Comparison of ENCODE assay signal across 26 cellular contexts in the genomic region with DNA sequence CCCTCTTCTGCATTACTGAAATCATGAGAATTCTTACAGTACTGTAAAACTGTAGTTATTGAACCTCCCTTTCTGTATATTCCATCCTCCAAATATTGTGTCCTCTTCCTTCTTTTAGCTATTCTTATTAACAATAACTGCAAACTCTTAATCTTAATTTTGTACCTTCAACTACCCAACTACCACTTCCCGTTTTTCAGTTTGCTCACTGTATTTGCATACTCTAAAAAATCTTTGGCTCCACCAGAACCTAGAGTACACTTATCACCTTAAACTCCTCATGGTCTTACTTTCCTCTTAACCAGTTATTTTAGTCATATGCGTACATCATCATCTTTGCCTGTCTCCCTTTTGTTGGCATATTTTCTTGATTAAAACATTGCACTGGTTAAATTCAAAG.
DNase-seq lines count a peak whose midpoint lies in the region; ATAC-seq, FAIRE-seq and TF ChIP-seq lines count a peak whose summit lies in the region.
"Had no signal": no experiment of that assay in that cellular context is flagged by ENCODE, and none has a peak within 500 bp of the region (broad histone marks: within the 10 kb centered on the region; RNA-seq: fewer than 3 reads in every experiment).

No MANE protein-coding gene starts in this region.

- SMC1A ChIA-PET in GM12878 (lab: Charles Lee; ENCODE audit: uncharacterized antibody, unreplicated experiment), result no interaction called here

- H3K4me2 ChIP-seq in GM12878 (ENCODE audit: control insufficient read depth, insufficient read depth), result no peak overlapping the region
- H3K4me2 ChIP-seq: BLaER1 had no signal

- CTCF ChIA-PET in GM12878 (lab: Yijun Ruan, JAX), result no interaction called here

- RAD21 ChIA-PET in GM12878 (lab: Charles Lee; ENCODE audit: unreplicated experiment), result no interaction called here

- no peaks in the 10 kb centered on the region for H3K79me2 ChIP-seq in GM12878 (ENCODE audit: control insufficient read depth, insufficient read depth, low read length)

- no peak overlapping the region for H3K9ac ChIP-seq in GM12878 (ENCODE audit: control insufficient read depth, insufficient read depth, low read length)
- H3K9ac ChIP-seq: BLaER1 had no signal

- peak; percentile 40 for ATAC-seq in HG03342 (IDR thresholded peaks at IDR 0.05; ENCODE audit: unreplicated experiment)
- peak; percentile 30; the same call in 1 of the 3 replicates for ATAC-seq in GM12878
- no peak for ATAC-seq in left ventricle myocardium superior

- no peaks in the 10 kb centered on the region for H3K36me3 ChIP-seq in GM12878 (ENCODE audit: control insufficient read depth in 2 of 2, insufficient read depth in 2 of 2, low read length in 1 of 2)
- H3K36me3 ChIP-seq: BE2C, BLaER1 had no signal

- no peak for TF ChIP-seq CTCF in GM12878 (IDR thresholded peaks at IDR 0.05 in 2 of 3, conservative IDR thresholded peaks at IDR 0.05 in 1 of 3; ENCODE audit: control insufficient read depth in 2 of 3, extremely low read depth in 1 of 3, insufficient read depth in 1 of 3, low read depth in 3 of 3, low read length in 3 of 3)

- no peak overlapping the region for H3K27ac ChIP-seq in GM12878 (ENCODE audit: control insufficient read depth, insufficient read depth)
- H3K27ac ChIP-seq: BLaER1 had no signal

- H3K4me3 ChIP-seq in GM12878, result no peak overlapping the region
- H3K4me3 ChIP-seq: BLaER1 had no signal

- no peaks in the 10 kb centered on the region for H4K20me1 ChIP-seq in GM12878 (ENCODE audit: control insufficient read depth, insufficient read depth)
- H4K20me1 ChIP-seq: BLaER1 had no signal

- H3K4me1 ChIP-seq in GM12878 (ENCODE audit: control insufficient read depth, insufficient read depth, low read length), result no peaks in the 10 kb centered on the region
- H3K4me1 ChIP-seq: BE2C, BLaER1 had no signal

- intact Hi-C loops in GM12878 (cut with micrococcal nuclease; ENCODE audit: unreplicated experiment) (no loop called here), left ventricle myocardium superior (cut with micrococcal nuclease) (no loop called here)

- TF ChIP-seq RAD21 in GM12878 (IDR thresholded peaks at IDR 0.05; ENCODE audit: insufficient read depth, low read depth, low read length), result no peak

- BruUV-seq in GM12878 (replicated peaks; lab: Mats Ljungman, UMichigan), result no TSS peak

- TF ChIP-seq POLR2A in GM12891 (IDR thresholded peaks at IDR 0.05; ENCODE audit: low read depth, low read length) (no peak), GM12878 (IDR thresholded peaks at IDR 0.05; ENCODE audit: low read depth, low read length) (no peak)

- no peak overlapping the region for H2AFZ ChIP-seq in GM12878 (ENCODE audit: control insufficient read depth, low read depth, low read length)

- no peaks in the 10 kb centered on the region for H3K9me3 ChIP-seq in GM12878 (replicated peaks; ENCODE audit: control insufficient read depth, insufficient read depth, low read length)
- H3K9me3 ChIP-seq: BE2C, BLaER1 had no signal

- FAIRE-seq in GM12891 (lab: Jason Lieb, UNC) (no peak), GM19239 (lab: Jason Lieb, UNC) (peak; percentile 11), GM12878 (lab: Jason Lieb, UNC) (no peak)
- FAIRE-seq: A204.1, GM12892, GM18507 had no signal

- WGBS in GM12878 (ENCODE audit: insufficient coverage, insufficient replicate concordance, low lambda C conversion rate, missing lambda C conversion rate), result 48% methylated on average over 2 of the region's 2 CpGs

- no peak for TF ChIP-seq EP300 in GM12878 (IDR thresholded peaks at IDR 0.05; ENCODE audit: borderline replicate concordance in 1 of 2, control insufficient read depth in 1 of 2, low read depth in 2 of 2, low read length in 2 of 2)

- in situ Hi-C loops in GM12878 (cut with MboI), result no loop called here

- no peaks in the 10 kb centered on the region for H3K27me3 ChIP-seq in GM12878 (replicated peaks in 1 of 2; ENCODE audit: control insufficient read depth in 2 of 2, insufficient read depth in 2 of 2, low read length in 1 of 2)
- H3K27me3 ChIP-seq: BE2C, BLaER1 had no signal

- POLR2A ChIA-PET in GM12878 (lab: Charles Lee), result no interaction called here

- DNase-seq in GM12891 (ENCODE audit: insufficient read length, low spot score), result no peak
- no peak for DNase-seq in GM19239 (ENCODE audit: insufficient read length, low spot score)
- no peak for DNase-seq in GM12878 (ENCODE audit: low read depth, low spot score)
- no peak for DNase-seq in stimulated activated CD4-positive, alpha-beta T cell treated with anti-CD3 and anti-CD28 coated beads, Interleukin-2, amount 100 ng/mL, for 24 hours
- DNase-seq in stimulated activated naive CD4-positive, alpha-beta T cell treated with Interleukin-2 at 50 U/mL for 16 hours (lab: John Stamatoyannopoulos, UW), result no peak
- DNase-seq in left ventricle myocardium superior, result no peak
- DNase-seq: 8988T; ACHN; BE2C; C1 segment of cervical spinal cord; CD4-positive, alpha-beta memory T cell; CD4-positive, CD25-positive, alpha-beta regulatory T cell; CD8-positive, alpha-beta memory T cell; COR-L47; DMS 273 treated with DMSO at 0.1 percent for 48 hours; DMS153; DMS53; DMS79; DND-41; EL; GDM1 had no signal

TF ChIP-seq in GM12891, 5 proteins besides CTCF, POLR2A, EP300 and RAD21:
- TF ChIP-seq SPI1 (IDR thresholded peaks at IDR 0.05; ENCODE audit: low read depth, low read length) (peak; percentile 53; the same call in 1 of the 2 replicates), TAF1 (IDR thresholded peaks at IDR 0.05; ENCODE audit: low read depth, low read length) (no peak), POLR2AphosphoS5 (IDR thresholded peaks at IDR 0.05; ENCODE audit: low read depth, low read length) (no peak)

TF ChIP-seq in GM12878, 131 proteins besides CTCF, POLR2A, EP300 and RAD21:
- peak; percentile 57; the same call in 1 of the 2 replicates for TF ChIP-seq SPI1 (IDR thresholded peaks at IDR 0.05; ENCODE audit: borderline replicate concordance, insufficient read depth, low read depth, low read length)
- TF ChIP-seq, protein P1, sequence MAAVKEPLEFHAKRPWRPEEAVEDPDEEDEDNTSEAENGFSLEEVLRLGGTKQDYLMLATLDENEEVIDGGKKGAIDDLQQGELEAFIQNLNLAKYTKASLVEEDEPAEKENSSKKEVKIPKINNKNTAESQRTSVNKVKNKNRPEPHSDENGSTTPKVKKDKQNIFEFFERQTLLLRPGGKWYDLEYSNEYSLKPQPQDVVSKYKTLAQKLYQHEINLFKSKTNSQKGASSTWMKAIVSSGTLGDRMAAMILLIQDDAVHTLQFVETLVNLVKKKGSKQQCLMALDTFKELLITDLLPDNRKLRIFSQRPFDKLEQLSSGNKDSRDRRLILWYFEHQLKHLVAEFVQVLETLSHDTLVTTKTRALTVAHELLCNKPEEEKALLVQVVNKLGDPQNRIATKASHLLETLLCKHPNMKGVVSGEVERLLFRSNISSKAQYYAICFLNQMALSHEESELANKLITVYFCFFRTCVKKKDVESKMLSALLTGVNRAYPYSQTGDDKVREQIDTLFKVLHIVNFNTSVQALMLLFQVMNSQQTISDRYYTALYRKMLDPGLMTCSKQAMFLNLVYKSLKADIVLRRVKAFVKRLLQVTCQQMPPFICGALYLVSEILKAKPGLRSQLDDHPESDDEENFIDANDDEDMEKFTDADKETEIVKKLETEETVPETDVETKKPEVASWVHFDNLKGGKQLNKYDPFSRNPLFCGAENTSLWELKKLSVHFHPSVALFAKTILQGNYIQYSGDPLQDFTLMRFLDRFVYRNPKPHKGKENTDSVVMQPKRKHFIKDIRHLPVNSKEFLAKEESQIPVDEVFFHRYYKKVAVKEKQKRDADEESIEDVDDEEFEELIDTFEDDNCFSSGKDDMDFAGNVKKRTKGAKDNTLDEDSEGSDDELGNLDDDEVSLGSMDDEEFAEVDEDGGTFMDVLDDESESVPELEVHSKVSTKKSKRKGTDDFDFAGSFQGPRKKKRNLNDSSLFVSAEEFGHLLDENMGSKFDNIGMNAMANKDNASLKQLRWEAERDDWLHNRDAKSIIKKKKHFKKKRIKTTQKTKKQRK (IDR thresholded peaks at IDR 0.05; ENCODE audit: low read depth, low read length), result no peak
